Comparison of ENCODE assay signal across 1 cellular context in genomic region chr6:113049190-113049589, GRCh38.
TF ChIP-seq lines count a peak whose summit lies in the region.

No MANE protein-coding gene starts in this region.

TF ChIP-seq in SK-N-SH, 30 proteins besides CTCF, POLR2A, EP300 and RAD21 (continued from another document):
- TF ChIP-seq FOSL2 (IDR thresholded peaks at IDR 0.05; ENCODE audit: borderline replicate concordance, low read depth) (no peak), IRF3 (IDR thresholded peaks at IDR 0.05; ENCODE audit: low read depth, low read length) (no peak), RXRA (IDR thresholded peaks at IDR 0.05; ENCODE audit: borderline replicate concordance, low read depth) (no peak), TAF1 (IDR thresholded peaks at IDR 0.05; ENCODE audit: borderline replicate concordance, low read depth, low read length) (no peak), PBX3 (IDR thresholded peaks at IDR 0.05) (no peak), FOXM1 (IDR thresholded peaks at IDR 0.05; ENCODE audit: low read depth) (no peak), ELF1 (IDR thresholded peaks at IDR 0.05) (no peak), YY1 (IDR thresholded peaks at IDR 0.05; ENCODE audit: low read depth) (no peak), TEAD4 (IDR thresholded peaks at IDR 0.05; ENCODE audit: borderline replicate concordance, insufficient read depth) (no peak), CHD2 (IDR thresholded peaks at IDR 0.05; ENCODE audit: low read length, partially characterized antibody) (no peak), TCF12 (IDR thresholded peaks at IDR 0.05) (no peak), ZBTB33 (IDR thresholded peaks at IDR 0.05; ENCODE audit: borderline replicate concordance, low read depth) (no peak), POLR2AphosphoS5 (IDR thresholded peaks at IDR 0.05; ENCODE audit: low read depth, low read length) (no peak), GABPA (IDR thresholded peaks at IDR 0.05; ENCODE audit: low read depth) (no peak)
- TF ChIP-seq, protein P1, sequence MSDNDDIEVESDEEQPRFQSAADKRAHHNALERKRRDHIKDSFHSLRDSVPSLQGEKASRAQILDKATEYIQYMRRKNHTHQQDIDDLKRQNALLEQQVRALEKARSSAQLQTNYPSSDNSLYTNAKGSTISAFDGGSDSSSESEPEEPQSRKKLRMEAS (IDR thresholded peaks at IDR 0.05; ENCODE audit: low read depth), result no peak
TF ChIP-seq in SK-N-SH: peak in this region for 0.
